Comparison of ENCODE assay signal across 8 cellular contexts in the genomic region with DNA sequence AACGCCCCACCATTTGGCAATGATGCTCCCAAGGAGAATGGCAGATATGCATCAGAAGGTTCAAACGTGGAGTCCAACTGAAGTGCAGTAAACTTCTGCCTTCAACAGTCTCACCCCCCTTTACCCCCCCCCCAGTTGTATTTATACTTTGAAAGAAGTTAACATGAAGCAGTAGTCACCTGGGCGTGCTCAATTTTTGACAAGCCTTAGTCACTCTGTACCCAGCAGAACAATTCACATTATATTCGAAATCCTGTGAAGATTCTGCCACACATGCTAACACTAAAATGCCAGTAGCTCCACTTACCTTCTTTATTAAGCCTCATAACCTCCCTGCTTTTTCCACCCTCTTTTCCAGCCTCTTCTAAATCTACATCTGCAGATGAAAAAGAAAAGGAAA. TPM values are rescaled to one million over a fixed set of nuclear protein-coding genes. Genes with fewer than 3 reads are reported as not detected.
DNase-seq lines count a peak whose midpoint lies in the region; ATAC-seq and TF ChIP-seq lines count a peak whose summit lies in the region.

No MANE protein-coding gene starts in this region.

- CTCF ChIA-PET in CD4-positive, alpha-beta memory T cell (lab: Charles Lee; ENCODE audit: partially characterized antibody): interaction anchor here (1.1 to 2.3 kb wide), 3 partner anchors 12 to 115 kb away, joined by 3 to 7 read pairs (median 3); no protein-coding TSS in a partner anchor
- CTCF ChIA-PET in RWPE1 (lab: Yijun Ruan, JAX): no interaction called here

- ATAC-seq in HG03025 (IDR thresholded peaks at IDR 0.05; ENCODE audit: low FRiP score, unreplicated experiment): no peak

- peak overlapping the region; percentile 82 for H3K27ac ChIP-seq in CD4-positive, alpha-beta memory T cell (ENCODE audit: low read depth, low read length)
- H3K27ac ChIP-seq in RWPE1: peak overlapping the region; percentile 80
- H3K27ac ChIP-seq in epithelial cell of prostate: peak overlapping the region; percentile 65

- POLR2A ChIA-PET in CD4-positive, alpha-beta memory T cell (lab: Charles Lee; ENCODE audit: partially characterized antibody): interaction anchor here (0.6 to 1.0 kb wide), 7 partner anchors 24 to 684 kb away, joined by 3 to 10 read pairs (median 3); no protein-coding TSS in a partner anchor
- POLR2A ChIA-PET in RWPE1 (lab: Yijun Ruan, JAX; ENCODE audit: low non-redundant PET): no interaction called here

- DNase-seq in CD4-positive, alpha-beta memory T cell: no peak
- no peak for DNase-seq in RWPE1 (ENCODE audit: low spot score)
- DNase-seq in epithelial cell of prostate (ENCODE audit: low read depth, low spot score): no peak
- DNase-seq in osteocyte (ENCODE audit: extremely low spot score, unreplicated experiment): no peak
- DNase-seq in MV-4-11 (lab: John Stamatoyannopoulos, UW): no peak
- no peak for DNase-seq in activated gamma-delta T cell (lab: John Stamatoyannopoulos, UW)
- DNase-seq in NCI-H774 (lab: John Stamatoyannopoulos, UW): no peak

- H3K36me3 Mint-ChIP-seq in CD4-positive, alpha-beta memory T cell: peaks cover 12 to 14% of the 10 kb centered on the region in 2 donors
- H3K36me3 Mint-ChIP-seq in osteocyte (ENCODE audit: unreplicated experiment): peaks cover 13% of the 10 kb centered on the region

- H3K4me3 Mint-ChIP-seq in CD4-positive, alpha-beta memory T cell: peak overlapping the region; percentile 95 to 100 (median 98)
- peak overlapping the region; percentile 98 for H3K4me3 Mint-ChIP-seq in osteocyte (ENCODE audit: unreplicated experiment)

- H3K36me3 ChIP-seq in CD4-positive, alpha-beta memory T cell (ENCODE audit: insufficient read depth, low read length): no peaks in the 10 kb centered on the region

- no peaks in the 10 kb centered on the region for H3K9me3 ChIP-seq in CD4-positive, alpha-beta memory T cell (ENCODE audit: control insufficient read depth in 1 of 2, low read length in 2 of 2)

- H3K4me1 ChIP-seq in CD4-positive, alpha-beta memory T cell (ENCODE audit: insufficient read depth, low read length): peaks cover 52% of the 10 kb centered on the region

- intact Hi-C loops in CD4-positive, alpha-beta memory T cell (cut with micrococcal nuclease): loop anchor here (5.0 kb wide), 1 partner anchor 237 kb away; a partner anchor contains a TSS

- H3K27me3 Mint-ChIP-seq in CD4-positive, alpha-beta memory T cell: no peaks in the 10 kb centered on the region
- peaks cover 6% of the 10 kb centered on the region for H3K27me3 Mint-ChIP-seq in osteocyte (ENCODE audit: unreplicated experiment)

- no peaks in the 10 kb centered on the region for H3K9me3 Mint-ChIP-seq in CD4-positive, alpha-beta memory T cell
- no peaks in the 10 kb centered on the region for H3K9me3 Mint-ChIP-seq in osteocyte (ENCODE audit: unreplicated experiment)

- H3K27ac Mint-ChIP-seq in CD4-positive, alpha-beta memory T cell: peak overlapping the region; percentile 82 to 99 (median 96)
- H3K27ac Mint-ChIP-seq in osteocyte (ENCODE audit: unreplicated experiment): peak overlapping the region; percentile 100

- H3K27me3 ChIP-seq in CD4-positive, alpha-beta memory T cell (ENCODE audit: insufficient read depth, low read length): no peaks in the 10 kb centered on the region

- TF ChIP-seq CTCF in RWPE1 (conservative IDR thresholded peaks at IDR 0.05; ENCODE audit: low read depth) (no peak), osteocyte (IDR thresholded peaks at IDR 0.05) (no peak)

- peaks cover 43 to 63% (median 50%) of the 10 kb centered on the region in 4 donors for H3K4me1 Mint-ChIP-seq in CD4-positive, alpha-beta memory T cell
- H3K4me1 Mint-ChIP-seq in osteocyte (ENCODE audit: unreplicated experiment): peaks cover 30% of the 10 kb centered on the region

- H3K4me3 ChIP-seq in CD4-positive, alpha-beta memory T cell (ENCODE audit: low read length in 2 of 2): peak overlapping the region; percentile 78 to 92

RNA-seq across cellular contexts. Expression of a gene that starts 0.9 kb away (rescaled TPM):
- 10 to 100 TPM; 60.4 to 62.2 TPM for total RNA-seq in CD4-positive, alpha-beta memory T cell
- 10 to 100 TPM in 1 of 2 donors, 1 to 10 TPM in 1; 8.7 to 24.8 TPM for polyA plus RNA-seq in CD4-positive, alpha-beta memory T cell
- 12.6 and 14.2 TPM in 2 replicates for total RNA-seq in osteocyte
